In the genomic region with DNA sequence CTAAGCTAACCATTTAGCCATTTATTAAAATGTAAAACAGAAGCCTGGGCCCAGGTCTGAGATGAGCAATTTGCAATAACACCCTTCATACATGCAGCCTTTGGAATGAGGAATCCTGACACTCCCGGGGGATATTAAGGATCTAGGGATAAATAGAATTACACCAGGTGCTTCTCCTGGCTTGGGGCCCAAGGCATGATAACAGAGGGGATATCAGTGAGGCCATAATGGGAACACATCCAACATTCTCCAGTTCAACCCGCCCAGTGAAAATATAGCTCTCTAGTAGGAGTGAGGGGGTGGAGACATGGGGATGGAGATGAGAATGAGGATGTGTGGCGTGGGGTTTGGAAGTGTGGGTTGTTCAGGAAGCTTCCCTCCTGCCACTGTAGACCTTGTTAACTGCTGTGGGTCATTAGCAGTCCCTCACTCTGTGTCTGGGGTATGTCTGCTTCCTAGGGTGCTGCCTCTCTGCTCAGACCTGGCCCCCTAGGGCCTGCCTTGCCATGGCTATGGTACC, we compare ENCODE assay signal across 14 cellular contexts. TPM values are rescaled to one million over a fixed set of nuclear protein-coding genes. Genes with fewer than 3 reads are reported as not detected.
"Had no signal": no experiment of that assay in that cellular context is flagged by ENCODE, and none has a peak within 500 bp of the region (broad histone marks: within the 10 kb centered on the region; RNA-seq: fewer than 3 reads in every experiment).

No MANE protein-coding gene starts in this region.

- H3K27me3 ChIP-seq: brain microvascular endothelial cell, tibial nerve, vagina had no signal

- H3K4me3 ChIP-seq: lower lobe of right lung, tibial nerve, vagina had no signal

- H3K9me3 ChIP-seq: lower lobe of right lung, tibial nerve, vagina had no signal

- H3K36me3 ChIP-seq: brain microvascular endothelial cell, lower lobe of right lung, tibial nerve, vagina had no signal

- DNase-seq: activated CD4-positive, alpha-beta memory T cell treated with anti-CD3 and anti-CD28 coated beads for 36 hours; activated gamma-delta T cell treated with Interleukin-2 at 50 U/mL for 16 hours; activated naive CD8-positive, alpha-beta T cell treated with anti-CD3 and anti-CD28 coated beads for 36 hours; activated T-cell treated with anti-CD3 and anti-CD28 coated beads, Interleukin-2, amount 50 U/mL, for 48 hours; brain microvascular endothelial cell; left cardiac atrium; lower lobe of right lung; naive B cell; posterior cingulate gyrus; small intestine had no signal

- H3K27ac ChIP-seq: brain microvascular endothelial cell, lower lobe of right lung, tibial nerve, vagina, VCaP had no signal

- H3K4me1 ChIP-seq: lower lobe of right lung, vagina had no signal

RNA-seq across cellular contexts. Expression of gene KANK4, which starts 57.9 kb away (rescaled TPM):
- total RNA-seq: activated CD4-positive, alpha-beta memory T cell treated with anti-CD3 and anti-CD28 coated beads for 36 hours; activated naive CD8-positive, alpha-beta T cell treated with anti-CD3 and anti-CD28 coated beads for 36 hours; dermis microvascular lymphatic vessel endothelial cell had no signal
